In the genomic region with DNA sequence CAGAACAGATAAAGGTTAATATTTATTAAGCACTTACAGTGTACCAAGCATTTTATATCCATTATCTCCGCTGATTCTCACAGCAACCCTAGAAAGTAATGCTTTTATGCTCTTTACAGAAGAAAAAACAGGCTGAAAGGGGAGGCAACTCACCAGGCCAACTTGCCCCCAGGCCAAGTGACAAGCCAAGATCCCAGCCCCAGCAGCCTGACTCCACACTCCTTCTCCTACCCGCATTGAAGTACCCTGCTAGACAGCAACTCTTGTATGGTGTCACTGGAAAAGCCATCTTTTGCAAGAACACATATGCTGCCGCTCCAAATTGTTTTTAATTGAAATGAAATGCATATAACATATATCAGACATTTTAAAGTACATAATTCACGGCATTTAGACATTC, we compare ENCODE assay signal across 33 cellular contexts.
"Had no signal": no experiment of that assay in that cellular context is flagged by ENCODE, and none has a peak within 500 bp of the region (broad histone marks: within the 10 kb centered on the region; RNA-seq: fewer than 3 reads in every experiment).

No MANE protein-coding gene starts in this region.

- H3K36me3 Mint-ChIP-seq: activated CD4-positive, alpha-beta memory T cell treated with anti-CD3 and anti-CD28 coated beads for 36 hours; brain; natural killer cell treated with Interleukin-12 subunit alpha and Interleukin-12 subunit beta and Interleukin-15 and Interleukin-18, amount 100 ng/mL, for 72 hours had no signal

- FAIRE-seq: pancreas, TTC549 had no signal

- H3K27me3 Mint-ChIP-seq: activated CD4-positive, alpha-beta memory T cell treated with anti-CD3 and anti-CD28 coated beads for 36 hours; activated CD4-positive, alpha-beta T cell treated with anti-CD3 and anti-CD28 coated beads, Interleukin-2, amount 10 ng/mL, durations not matched to agents 24 days and 14 days; activated naive CD4-positive, alpha-beta T cell treated with anti-CD3 and anti-CD28 coated beads, Interleukin-2, amount 10 ng/mL, durations not matched to agents 7 days and 5 days; brain; natural killer cell treated with Interleukin-12 subunit alpha and Interleukin-12 subunit beta and Interleukin-15 and Interleukin-18, amount 100 ng/mL, for 72 hours had no signal

- H3K4me1 ChIP-seq: ascending aorta had no signal

- H3K4me3 ChIP-seq: ascending aorta, cardiac muscle cell, coronary artery, gastroesophageal sphincter, left lung, lower lobe of right lung, mucosa of descending colon, pancreas, prostate gland, skin epidermis, tibial nerve had no signal

- H3K36me3 ChIP-seq: ascending aorta, cardiac muscle cell, left lung, lower lobe of right lung, pancreas, prostate gland, tibial nerve, WERI-Rb-1 had no signal

- ATAC-seq: effector memory CD8-positive, alpha-beta T cell; gastroesophageal sphincter; left lung; lower lobe of right lung; mucosa of descending colon; natural killer cell treated with Interleukin-12 subunit alpha and Interleukin-12 subunit beta and Interleukin-15 and Interleukin-18, amount 100 ng/mL, for 72 hours; sciatic nerve had no signal

- H3K27me3 ChIP-seq: ascending aorta, cardiac muscle cell, gastroesophageal sphincter, left lung, pancreas, tibial nerve had no signal

- H3K4me3 Mint-ChIP-seq: activated CD4-positive, alpha-beta memory T cell treated with anti-CD3 and anti-CD28 coated beads for 36 hours; activated CD4-positive, alpha-beta T cell treated with anti-CD3 and anti-CD28 coated beads, Interleukin-2, amount 10 ng/mL, durations not matched to agents 24 days and 14 days; activated naive CD4-positive, alpha-beta T cell treated with anti-CD3 and anti-CD28 coated beads, Interleukin-2, amount 10 ng/mL, durations not matched to agents 7 days and 5 days; activated naive CD8-positive, alpha-beta T cell treated with anti-CD3 and anti-CD28 coated beads, Interleukin-2, amount 10 ng/mL, durations not matched to agents 7 days and 5 days; activated T-helper 1 cell treated with anti-CD3 and anti-CD28 coated beads, Interleukin-12 subunit alpha, Interleukin-12 subunit beta, Interleukin-2, Interleukin-4 antibody, amounts not matched to agents 30 ng/mL and 10 ng/mL and 1 ng/mL, durations not matched to agents 14 hours and 24 hours and 36 hours; brain; effector memory CD8-positive, alpha-beta T cell; natural killer cell treated with Interleukin-12 subunit alpha and Interleukin-12 subunit beta and Interleukin-15 and Interleukin-18, amount 100 ng/mL, for 72 hours; T-helper 1 cell treated with Interleukin-12 subunit alpha and Interleukin-12 subunit beta and Interleukin-4 antibody, amounts not matched to agents 30 μg/mL and 1 μg/mL, for 36 hours had no signal

- H3K9me3 Mint-ChIP-seq: activated CD4-positive, alpha-beta memory T cell treated with anti-CD3 and anti-CD28 coated beads for 36 hours; activated CD4-positive, alpha-beta T cell treated with anti-CD3 and anti-CD28 coated beads, Interleukin-2, amount 10 ng/mL, durations not matched to agents 24 days and 14 days; activated naive CD4-positive, alpha-beta T cell treated with anti-CD3 and anti-CD28 coated beads, Interleukin-2, amount 10 ng/mL, durations not matched to agents 7 days and 5 days; activated naive CD8-positive, alpha-beta T cell treated with anti-CD3 and anti-CD28 coated beads, Interleukin-2, amount 10 ng/mL, durations not matched to agents 7 days and 5 days; activated T-helper 1 cell treated with anti-CD3 and anti-CD28 coated beads, Interleukin-12 subunit alpha, Interleukin-12 subunit beta, Interleukin-2, Interleukin-4 antibody, amounts not matched to agents 30 ng/mL and 10 ng/mL and 1 ng/mL, durations not matched to agents 14 hours and 24 hours and 36 hours; brain; effector memory CD8-positive, alpha-beta T cell; natural killer cell treated with Interleukin-12 subunit alpha and Interleukin-12 subunit beta and Interleukin-15 and Interleukin-18, amount 100 ng/mL, for 72 hours; T-helper 1 cell treated with Interleukin-12 subunit alpha and Interleukin-12 subunit beta and Interleukin-4 antibody, amounts not matched to agents 30 μg/mL and 1 μg/mL, for 36 hours had no signal

- H3K27ac ChIP-seq: ascending aorta, cardiac muscle cell, coronary artery, gastroesophageal sphincter, left lung, lower lobe of right lung, pancreas, prostate gland, skin epidermis, tibial nerve, WERI-Rb-1 had no signal

- H3K27ac Mint-ChIP-seq: activated CD4-positive, alpha-beta memory T cell treated with anti-CD3 and anti-CD28 coated beads for 36 hours; activated CD4-positive, alpha-beta T cell treated with anti-CD3 and anti-CD28 coated beads, Interleukin-2, amount 10 ng/mL, durations not matched to agents 24 days and 14 days; activated naive CD4-positive, alpha-beta T cell treated with anti-CD3 and anti-CD28 coated beads, Interleukin-2, amount 10 ng/mL, durations not matched to agents 7 days and 5 days; activated naive CD8-positive, alpha-beta T cell treated with anti-CD3 and anti-CD28 coated beads, Interleukin-2, amount 10 ng/mL, durations not matched to agents 7 days and 5 days; activated T-helper 1 cell treated with anti-CD3 and anti-CD28 coated beads, Interleukin-12 subunit alpha, Interleukin-12 subunit beta, Interleukin-2, Interleukin-4 antibody, amounts not matched to agents 30 ng/mL and 10 ng/mL and 1 ng/mL, durations not matched to agents 14 hours and 24 hours and 36 hours; brain; effector memory CD8-positive, alpha-beta T cell; natural killer cell treated with Interleukin-12 subunit alpha and Interleukin-12 subunit beta and Interleukin-15 and Interleukin-18, amount 100 ng/mL, for 72 hours; T-helper 1 cell treated with Interleukin-12 subunit alpha and Interleukin-12 subunit beta and Interleukin-4 antibody, amounts not matched to agents 30 μg/mL and 1 μg/mL, for 36 hours had no signal

- DNase-seq: activated CD4-positive, alpha-beta memory T cell treated with anti-CD3 and anti-CD28 coated beads for 36 hours; activated CD4-positive, alpha-beta T cell treated with anti-CD3 and anti-CD28 coated beads, Interleukin-2, amount 10 ng/mL, durations not matched to agents 24 days and 14 days; activated CD4-positive, CD25-positive, alpha-beta regulatory T cell treated with anti-CD3 and anti-CD28 coated beads, Interleukin-2, amount 50 U/mL, for 72 hours; activated CD8-positive, alpha-beta memory T cell treated with anti-CD3 and anti-CD28 coated beads, Interleukin-2, amount 50 U/mL, for 4 hours; activated gamma-delta T cell; activated naive CD4-positive, alpha-beta T cell treated with anti-CD3 and anti-CD28 coated beads, Interleukin-2, amount 10 ng/mL, durations not matched to agents 7 days and 5 days; activated naive CD8-positive, alpha-beta T cell treated with anti-CD3 and anti-CD28 coated beads, Interleukin-2, amount 10 ng/mL, durations not matched to agents 7 days and 5 days; activated T-cell treated with anti-CD3 and anti-CD28 coated beads, Interleukin-2, amount 50 U/mL, for 1 hour; effector memory CD8-positive, alpha-beta T cell; erythroblast; hippocampal formation; kidney glomerular epithelial cell; left lung; lower lobe of right lung; mucosa of descending colon; pancreas; stimulated activated CD4-positive, alpha-beta T cell treated with anti-CD3 and anti-CD28 coated beads, Interleukin-1b, Interleukin-23, amount 100 ng/mL, for 48 hours; stimulated activated naive CD4-positive, alpha-beta T cell; T-helper 9 cell; WERI-Rb-1 had no signal

- H3K9me3 ChIP-seq: ascending aorta, gastroesophageal sphincter, left lung, lower lobe of right lung, mucosa of descending colon, pancreas, prostate gland, tibial nerve had no signal
